ENCODE assay signal across 17 cellular contexts in genomic region chr5:115850771-115851416, GRCh38. TPM values are rescaled to one million over a fixed set of nuclear protein-coding genes. Genes with fewer than 3 reads are reported as not detected.
A peak's percentile ranks its signal among the peaks of the same experiment; 100 is the strongest.
DNase-seq lines count a peak whose midpoint lies in the region; ATAC-seq, FAIRE-seq and TF ChIP-seq lines count a peak whose summit lies in the region.
"Had no signal": no experiment of that assay in that cellular context is flagged by ENCODE, and none has a peak within 500 bp of the region (broad histone marks: within the 10 kb centered on the region; RNA-seq: fewer than 3 reads in every experiment).

No MANE protein-coding gene starts in this region.

- in situ Hi-C loops in HepG2 (cut with HindIII; ENCODE audit: extremely low pct_ligation_motif_present, low pct_unique_long_range_greater_than_20kb): no loop called here
- in situ Hi-C loops in transverse colon (cut with MboI; ENCODE audit: low pct_ligation_motif_present in 1 of 4, low pct_unique_long_range_greater_than_20kb in 1 of 4, low sequenced_read_pairs in 3 of 4): no loop called here

- H3K9me3 Mint-ChIP-seq in activated naive CD8-positive, alpha-beta T cell (ENCODE audit: low read depth): peaks cover 11% of the 10 kb centered on the region
- peaks cover 13% of the 10 kb centered on the region for H3K9me3 Mint-ChIP-seq in activated naive CD8-positive, alpha-beta T cell treated with anti-CD3 and anti-CD28 coated beads, Interleukin-2, amount 50 U/mL, for 24 hours
- H3K9me3 Mint-ChIP-seq: natural killer cell had no signal

- H3K36me3 ChIP-seq in HepG2 (replicated peaks in 1 of 2; ENCODE audit: control insufficient read depth in 1 of 2, insufficient read depth in 2 of 2, low read length in 2 of 2): no peaks in the 10 kb centered on the region; a peak in 1 of 5 replicates
- H3K36me3 ChIP-seq in transverse colon: no peaks in the 10 kb centered on the region

- H2AFZ ChIP-seq in HepG2 (ENCODE audit: low read length): no peak overlapping the region

- no TSS peak for BruUV-seq in HepG2 (replicated peaks; lab: Mats Ljungman, UMichigan)

- no peak overlapping the region for H3K4me3 Mint-ChIP-seq in activated naive CD8-positive, alpha-beta T cell
- no peak overlapping the region for H3K4me3 Mint-ChIP-seq in activated naive CD8-positive, alpha-beta T cell treated with anti-CD3 and anti-CD28 coated beads, Interleukin-2, amount 50 U/mL, for 24 hours
- H3K4me3 Mint-ChIP-seq: activated T-cell treated with anti-CD3 and anti-CD28 coated beads, Interleukin-2, amount 50 U/mL, for 4 hours; natural killer cell had no signal

- no peak for FAIRE-seq in HepG2 (lab: Jason Lieb, UNC)
- FAIRE-seq: bronchial epithelial cell, urothelium cell line had no signal

- no peaks in the 10 kb centered on the region for H3K27me3 ChIP-seq in HepG2 (ENCODE audit: control insufficient read depth in 1 of 2, insufficient read depth in 2 of 2, low read length in 2 of 2)
- no peaks in the 10 kb centered on the region for H3K27me3 ChIP-seq in transverse colon

- no peak overlapping the region for H3K9ac ChIP-seq in HepG2 (ENCODE audit: insufficient read depth, low read depth, low read length)

- 96% methylated on average over 3 of the region's 3 CpGs for WGBS in HepG2 (ENCODE audit: low lambda C conversion rate)
- WGBS in transverse colon (ENCODE audit: low coverage in 1 of 2), 2 donors: 74 to 77% methylated on average over 3 of the region's 3 CpGs

- peak overlapping the region; percentile 13 for H3K27ac Mint-ChIP-seq in activated naive CD8-positive, alpha-beta T cell
- H3K27ac Mint-ChIP-seq in activated naive CD8-positive, alpha-beta T cell treated with anti-CD3 and anti-CD28 coated beads, Interleukin-2, amount 50 U/mL, for 24 hours: no peak overlapping the region
- H3K27ac Mint-ChIP-seq: natural killer cell had no signal

- no peak for TF ChIP-seq EP300 in HepG2 (IDR thresholded peaks at IDR 0.05; ENCODE audit: low read depth in 2 of 2, low read length in 2 of 2)
- no peak for TF ChIP-seq EP300 in HepG2 (CRISPR knock-in tag; IDR thresholded peaks at IDR 0.05; ENCODE audit: borderline replicate concordance)
- TF ChIP-seq EP300 in transverse colon (IDR thresholded peaks at IDR 0.05; ENCODE audit: low read depth): no peak

- H4K20me1 ChIP-seq in HepG2 (ENCODE audit: insufficient read depth, low read length): peaks cover 7% of the 10 kb centered on the region

- peaks cover 93% of the 10 kb centered on the region for H3K79me2 ChIP-seq in HepG2 (ENCODE audit: insufficient read depth, low read length)

- H3K9me3 ChIP-seq in HepG2 (ENCODE audit: low read length): peaks cover 9% of the 10 kb centered on the region; the same call in 1 of the 2 replicates
- no peaks in the 10 kb centered on the region for H3K9me3 ChIP-seq in transverse colon

- H3K4me1 Mint-ChIP-seq in activated naive CD8-positive, alpha-beta T cell (ENCODE audit: low read depth): peaks cover 19% of the 10 kb centered on the region
- peaks cover 23% of the 10 kb centered on the region for H3K4me1 Mint-ChIP-seq in activated naive CD8-positive, alpha-beta T cell treated with anti-CD3 and anti-CD28 coated beads, Interleukin-2, amount 50 U/mL, for 24 hours

- peaks cover 6% of the 10 kb centered on the region for H3K36me3 Mint-ChIP-seq in activated naive CD8-positive, alpha-beta T cell
- H3K36me3 Mint-ChIP-seq in activated naive CD8-positive, alpha-beta T cell treated with anti-CD3 and anti-CD28 coated beads, Interleukin-2, amount 50 U/mL, for 24 hours (ENCODE audit: low read depth): peaks cover 19% of the 10 kb centered on the region
- H3K36me3 Mint-ChIP-seq: natural killer cell had no signal

- no peak for ATAC-seq in activated naive CD8-positive, alpha-beta T cell treated with anti-CD3 and anti-CD28 coated beads, Interleukin-2, amount 50 U/mL, for 24 hours
- ATAC-seq in HepG2: peak; percentile 75
- ATAC-seq: activated T-cell treated with anti-CD3 and anti-CD28 coated beads, Interleukin-2, amount 50 U/mL, for 4 hours; natural killer cell had no signal

- intact Hi-C loops in HepG2 (cut with micrococcal nuclease; ENCODE audit: unreplicated experiment): no loop called here
- intact Hi-C loops in transverse colon (cut with DNase I; ENCODE audit: low total_unique reads): no loop called here

- DNase-seq in activated naive CD8-positive, alpha-beta T cell treated with anti-CD3 and anti-CD28 coated beads, Interleukin-2, amount 50 U/mL, for 24 hours: no peak
- DNase-seq in dermis blood vessel endothelial cell (peak; percentile 43), HepG2 (ENCODE audit: low spot score) (no peak), transverse colon (no peak), COLO668 (lab: John Stamatoyannopoulos, UW; ENCODE audit: unreplicated experiment) (no peak), dedifferentiated amniotic fluid mesenchymal stem cell (ENCODE audit: extremely low spot score) (no peak), GM20000 (ENCODE audit: low spot score) (no peak)
- DNase-seq: activated CD4-positive, CD25-positive, alpha-beta regulatory T cell treated with anti-CD3 and anti-CD28 coated beads, Interleukin-2, amount 50 U/mL, for 72 hours; activated T-cell treated with anti-CD3 and anti-CD28 coated beads, Interleukin-2, amount 50 U/mL, for 4 hours; DMS 273 treated with DMSO at 0.1 percent for 48 hours; MM.1S; natural killer cell; NCI-H2171 treated with DMSO at 0.1 percent for 48 hours; stimulated activated CD4-positive, alpha-beta T cell treated with anti-CD3 and anti-CD28 coated beads, Interleukin-15, amount 100 ng/mL, for 24 hours had no signal

- POLR2A ChIA-PET in HepG2 (lab: Yijun Ruan, JAX): no interaction called here

- no peaks in the 10 kb centered on the region for H3K27me3 Mint-ChIP-seq in activated naive CD8-positive, alpha-beta T cell
- no peaks in the 10 kb centered on the region for H3K27me3 Mint-ChIP-seq in activated naive CD8-positive, alpha-beta T cell treated with anti-CD3 and anti-CD28 coated beads, Interleukin-2, amount 50 U/mL, for 24 hours

- TF ChIP-seq POLR2A in HepG2 (IDR thresholded peaks at IDR 0.05; ENCODE audit: insufficient read depth in 1 of 2, low read depth in 2 of 2, low read length in 2 of 2) (no peak), transverse colon (IDR thresholded peaks at IDR 0.05) (no peak)

- H3K4me2 ChIP-seq in HepG2 (ENCODE audit: low read depth, low read length): peak overlapping the region; percentile 25; the same call in 1 of the 2 replicates

- TF ChIP-seq RAD21 in HepG2 (CRISPR knock-in tag; IDR thresholded peaks at IDR 0.05): no peak

- no peak for TF ChIP-seq CTCF in HepG2 (CRISPR knock-in tag; IDR thresholded peaks at IDR 0.05)
- TF ChIP-seq CTCF in transverse colon (IDR thresholded peaks at IDR 0.05): no peak
- no peak for TF ChIP-seq CTCF in GM20000 (IDR thresholded peaks at IDR 0.05; ENCODE audit: extremely low read depth, missing control alignments)

- H3K27ac ChIP-seq in HepG2 (ENCODE audit: extremely low read length, insufficient read depth, low read length) (no peak overlapping the region), transverse colon (peak overlapping the region; percentile 2 to 23 (median 8))

- CTCF ChIA-PET in HepG2 (lab: Yijun Ruan, JAX; ENCODE audit: low intra/inter-chr PET ratio, low total read pairs): no interaction called here

- peaks cover 46% of the 10 kb centered on the region for H3K4me1 ChIP-seq in HepG2 (ENCODE audit: insufficient read depth, low read length)
- peaks cover 0 to 28% (median 6%) of the 10 kb centered on the region in 4 donors for H3K4me1 ChIP-seq in transverse colon

- H3K4me3 ChIP-seq in HepG2 (replicated peaks in 1 of 3; ENCODE audit: insufficient read depth in 1 of 3, low read depth in 2 of 3, low read length in 3 of 3) (no peak overlapping the region), transverse colon (no peak overlapping the region)

RNA-seq across cellular contexts. Expression of gene AP3S1, which starts 9.2 kb away (rescaled TPM):
- 63.6 and 78.6 TPM in 2 replicates for total RNA-seq in dermis blood vessel endothelial cell
- total RNA-seq in HepG2 (2016; rRNA removed; fragmentation: Illumina TruSeq; extraction: Trizol): 85.9 and 88.8 TPM in 2 replicates
- 243 and 253 TPM in 2 replicates for total RNA-seq in HepG2 (2016; cell fraction: cytosol; rRNA removed; fragmentation: Illumina TruSeq; extraction: Trizol; ENCODE audit: low read depth)
- 77.4 and 86.8 TPM in 2 replicates for total RNA-seq in HepG2 (2016; cell fraction: insoluble cytoplasmic fraction; rRNA removed; fragmentation: Illumina TruSeq; extraction: Trizol)
- total RNA-seq in HepG2 (2016; cell fraction: membrane; rRNA removed; fragmentation: Illumina TruSeq; extraction: Trizol): 236 and 253 TPM in 2 replicates
- 40.7 and 54.3 TPM in 2 replicates for total RNA-seq in HepG2 (2016; cell fraction: nucleus; rRNA removed; fragmentation: Illumina TruSeq; extraction: Trizol)
- polyA plus RNA-seq in HepG2 (2011; rRNA removed): 28.5 and 50.5 TPM in 2 replicates
- polyA plus RNA-seq in HepG2 (2011; cell fraction: cytosol; rRNA removed): 18.5 and 27.6 TPM in 2 replicates
- 5.6 and 9.3 TPM in 2 replicates for polyA plus RNA-seq in HepG2 (2011; cell fraction: nucleus; rRNA removed)
- polyA plus RNA-seq in HepG2 (2012): 78.2 and 104 TPM in 2 replicates
- 547 and 588 TPM in 2 replicates for polyA plus RNA-seq in HepG2 (2016; cell fraction: cytosol; fragmentation: Illumina TruSeq; extraction: Trizol; ENCODE audit: low read depth)
- polyA plus RNA-seq in HepG2 (2016; cell fraction: insoluble cytoplasmic fraction; fragmentation: Illumina TruSeq; extraction: Trizol; ENCODE audit: low read depth): 158 and 163 TPM in 2 replicates
- 408 and 423 TPM in 2 replicates for polyA plus RNA-seq in HepG2 (2016; cell fraction: membrane; fragmentation: Illumina TruSeq; extraction: Trizol; ENCODE audit: low read depth)
- polyA plus RNA-seq in HepG2 (2016; cell fraction: nucleus; fragmentation: Illumina TruSeq; extraction: Trizol; ENCODE audit: insufficient read depth, low read depth): 74.1 and 89.2 TPM in 2 replicates
- polyA minus RNA-seq in HepG2 (2011; rRNA and poly(A)+ RNA removed; ENCODE audit: low replicate concordance): 2.1 and 7.3 TPM in 2 replicates
- 22.5 and 27.5 TPM in 2 replicates for polyA minus RNA-seq in HepG2 (2011; cell fraction: cytosol; rRNA and poly(A)+ RNA removed)
- polyA minus RNA-seq in HepG2 (2011; cell fraction: nucleus; rRNA and poly(A)+ RNA removed): 39.5 and 46.4 TPM in 2 replicates
- total RNA-seq in transverse colon: 100 to 1,000 TPM in 1 of 4 donors, 10 to 100 TPM in 3; 54.2 to 258 (median 65.7) TPM

RNA-seq across cellular contexts. Expression of gene ATG12, which starts 9.5 kb away (rescaled TPM):
- total RNA-seq in dermis blood vessel endothelial cell: 49.9 and 55.3 TPM in 2 replicates
- 45.1 and 46.4 TPM in 2 replicates for total RNA-seq in HepG2 (2016; rRNA removed; fragmentation: Illumina TruSeq; extraction: Trizol)
- total RNA-seq in HepG2 (2016; cell fraction: cytosol; rRNA removed; fragmentation: Illumina TruSeq; extraction: Trizol; ENCODE audit: low read depth): 9.0 and 9.2 TPM in 2 replicates
- 45.8 and 56.5 TPM in 2 replicates for total RNA-seq in HepG2 (2016; cell fraction: insoluble cytoplasmic fraction; rRNA removed; fragmentation: Illumina TruSeq; extraction: Trizol)
- total RNA-seq in HepG2 (2016; cell fraction: membrane; rRNA removed; fragmentation: Illumina TruSeq; extraction: Trizol): 19.9 and 23.9 TPM in 2 replicates
- total RNA-seq in HepG2 (2016; cell fraction: nucleus; rRNA removed; fragmentation: Illumina TruSeq; extraction: Trizol): 50.0 and 53.8 TPM in 2 replicates
- polyA plus RNA-seq in HepG2 (2011; rRNA removed): 46.5 and 58.1 TPM in 2 replicates
- 17.7 and 25.4 TPM in 2 replicates for polyA plus RNA-seq in HepG2 (2011; cell fraction: cytosol; rRNA removed)
- polyA plus RNA-seq in HepG2 (2011; cell fraction: nucleus; rRNA removed): 29.3 and 43.5 TPM in 2 replicates
- polyA plus RNA-seq in HepG2 (2012): 45.7 and 46.0 TPM in 2 replicates
- 10.3 and 10.8 TPM in 2 replicates for polyA plus RNA-seq in HepG2 (2016; cell fraction: cytosol; fragmentation: Illumina TruSeq; extraction: Trizol; ENCODE audit: low read depth)
- 51.5 and 54.3 TPM in 2 replicates for polyA plus RNA-seq in HepG2 (2016; cell fraction: insoluble cytoplasmic fraction; fragmentation: Illumina TruSeq; extraction: Trizol; ENCODE audit: low read depth)
- polyA plus RNA-seq in HepG2 (2016; cell fraction: membrane; fragmentation: Illumina TruSeq; extraction: Trizol; ENCODE audit: low read depth): 17.9 and 19.4 TPM in 2 replicates
- 50.9 and 51.2 TPM in 2 replicates for polyA plus RNA-seq in HepG2 (2016; cell fraction: nucleus; fragmentation: Illumina TruSeq; extraction: Trizol; ENCODE audit: insufficient read depth, low read depth)
- 17.9 and 33.0 TPM in 2 replicates for polyA minus RNA-seq in HepG2 (2011; rRNA and poly(A)+ RNA removed; ENCODE audit: low replicate concordance)
- 17.3 and 18.1 TPM in 2 replicates for polyA minus RNA-seq in HepG2 (2011; cell fraction: cytosol; rRNA and poly(A)+ RNA removed)
- 153 and 155 TPM in 2 replicates for polyA minus RNA-seq in HepG2 (2011; cell fraction: nucleus; rRNA and poly(A)+ RNA removed)
- total RNA-seq in transverse colon: 10 to 100 TPM; 18.7 to 51.3 (median 31.4) TPM

RNA-seq across cellular contexts. Expression of gene CDO1, which starts 34.4 kb away (rescaled TPM):
- 1.2 and 3.3 TPM in 2 replicates for total RNA-seq in dermis blood vessel endothelial cell
- total RNA-seq in HepG2 (2016; rRNA removed; fragmentation: Illumina TruSeq; extraction: Trizol): 4.4 and 5.3 TPM in 2 replicates
- total RNA-seq in HepG2 (2016; cell fraction: cytosol; rRNA removed; fragmentation: Illumina TruSeq; extraction: Trizol; ENCODE audit: low read depth): 1.1 and 1.3 TPM in 2 replicates
- 4.2 and 5.4 TPM in 2 replicates for total RNA-seq in HepG2 (2016; cell fraction: insoluble cytoplasmic fraction; rRNA removed; fragmentation: Illumina TruSeq; extraction: Trizol)
- total RNA-seq in HepG2 (2016; cell fraction: membrane; rRNA removed; fragmentation: Illumina TruSeq; extraction: Trizol): 1.9 and 2.0 TPM in 2 replicates
- total RNA-seq in HepG2 (2016; cell fraction: nucleus; rRNA removed; fragmentation: Illumina TruSeq; extraction: Trizol): 1.9 and 2.3 TPM in 2 replicates
- 3.2 and 5.2 TPM in 2 replicates for polyA plus RNA-seq in HepG2 (2011; rRNA removed)
- 3.4 and 3.6 TPM in 2 replicates for polyA plus RNA-seq in HepG2 (2011; cell fraction: cytosol; rRNA removed)
- polyA plus RNA-seq in HepG2 (2011; cell fraction: nucleus; rRNA removed): 6.3 and 8.9 TPM in 2 replicates
- polyA plus RNA-seq in HepG2 (2012): 3.0 and 4.8 TPM in 2 replicates
- polyA plus RNA-seq in HepG2 (2016; cell fraction: cytosol; fragmentation: Illumina TruSeq; extraction: Trizol; ENCODE audit: low read depth): 0.44 and 0.78 TPM in 2 replicates
- 4.7 and 5.5 TPM in 2 replicates for polyA plus RNA-seq in HepG2 (2016; cell fraction: insoluble cytoplasmic fraction; fragmentation: Illumina TruSeq; extraction: Trizol; ENCODE audit: low read depth)
- polyA plus RNA-seq in HepG2 (2016; cell fraction: membrane; fragmentation: Illumina TruSeq; extraction: Trizol; ENCODE audit: low read depth): 1.2 and 1.8 TPM in 2 replicates
- polyA plus RNA-seq in HepG2 (2016; cell fraction: nucleus; fragmentation: Illumina TruSeq; extraction: Trizol; ENCODE audit: insufficient read depth, low read depth): 2.7 and 4.5 TPM in 2 replicates
- polyA minus RNA-seq in HepG2 (2011; rRNA and poly(A)+ RNA removed; ENCODE audit: low replicate concordance): 10.1 TPM in 1 of 2 replicates, not detected in the other
- polyA minus RNA-seq in HepG2 (2011; cell fraction: cytosol; rRNA and poly(A)+ RNA removed): 3.1 and 6.1 TPM in 2 replicates
- polyA minus RNA-seq in HepG2 (2011; cell fraction: nucleus; rRNA and poly(A)+ RNA removed): 5.4 and 9.6 TPM in 2 replicates
- total RNA-seq in transverse colon: 10 to 100 TPM in 1 of 4 donors, 1 to 10 TPM in 1, under 1 TPM in 1, not detected in 1; 0.40 to 10.4 (median 4.4) TPM
- total RNA-seq: bronchial epithelial cell, natural killer cell had no signal
